ENCODE assay signal across 17 cellular contexts in genomic region chr7:126698446-126698845, GRCh38.
"Had no signal": no experiment of that assay in that cellular context is flagged by ENCODE, and none has a peak within 500 bp of the region (broad histone marks: within the 10 kb centered on the region; RNA-seq: fewer than 3 reads in every experiment).

No MANE protein-coding gene starts in this region.

- H3K27ac ChIP-seq: dorsolateral prefrontal cortex, heart left ventricle, left lung, suprapubic skin, upper lobe of left lung had no signal

- H3K4me1 ChIP-seq: left lung, suprapubic skin had no signal

- H3K4me3 ChIP-seq: dorsolateral prefrontal cortex, heart left ventricle, left lung, suprapubic skin, upper lobe of left lung had no signal

- DNase-seq: activated CD4-positive, alpha-beta T cell treated with anti-CD3 and anti-CD28 coated beads, Interleukin-2, amount 50 U/mL, for 1 hour; activated CD4-positive, CD25-positive, alpha-beta regulatory T cell; activated naive CD4-positive, alpha-beta T cell treated with anti-CD3 and anti-CD28 coated beads, Interleukin-2, amount 50 U/mL, for 16 hours; amygdala; cerebellar nuclear complex; dorsolateral prefrontal cortex; heart left ventricle; left lung; mesenchymal stem cell; stimulated activated CD4-positive, alpha-beta T cell treated with anti-CD3 and anti-CD28 coated beads, Interleukin-4, amount 100 ng/mL, for 1 hour; stimulated activated CD8-positive, alpha-beta memory T cell treated with anti-CD3 and anti-CD28 coated beads, Interleukin-4, amount 100 ng/mL, for 48 hours; stimulated activated naive CD8-positive, alpha-beta T cell treated with anti-CD3 and anti-CD28 coated beads, Interleukin-15, Interleukin-2, amounts not matched to agents 100 U/mL and 50 U/mL, for 24 hours; upper lobe of left lung had no signal

- ATAC-seq: heart left ventricle; left lung; stimulated activated naive CD8-positive, alpha-beta T cell treated with anti-CD3 and anti-CD28 coated beads, Interleukin-15, Interleukin-2, amounts not matched to agents 100 U/mL and 50 U/mL, for 24 hours had no signal

- H3K36me3 ChIP-seq: heart left ventricle, left lung, suprapubic skin, upper lobe of left lung had no signal

- H3K9me3 ChIP-seq: heart left ventricle, left lung, suprapubic skin, upper lobe of left lung had no signal

- FAIRE-seq: endometrium, frontal cortex, TTC549 had no signal

- H3K27me3 ChIP-seq: dorsolateral prefrontal cortex, heart left ventricle, left lung, suprapubic skin, upper lobe of left lung had no signal
